ENCODE assay signal across 15 cellular contexts in the genomic region with DNA sequence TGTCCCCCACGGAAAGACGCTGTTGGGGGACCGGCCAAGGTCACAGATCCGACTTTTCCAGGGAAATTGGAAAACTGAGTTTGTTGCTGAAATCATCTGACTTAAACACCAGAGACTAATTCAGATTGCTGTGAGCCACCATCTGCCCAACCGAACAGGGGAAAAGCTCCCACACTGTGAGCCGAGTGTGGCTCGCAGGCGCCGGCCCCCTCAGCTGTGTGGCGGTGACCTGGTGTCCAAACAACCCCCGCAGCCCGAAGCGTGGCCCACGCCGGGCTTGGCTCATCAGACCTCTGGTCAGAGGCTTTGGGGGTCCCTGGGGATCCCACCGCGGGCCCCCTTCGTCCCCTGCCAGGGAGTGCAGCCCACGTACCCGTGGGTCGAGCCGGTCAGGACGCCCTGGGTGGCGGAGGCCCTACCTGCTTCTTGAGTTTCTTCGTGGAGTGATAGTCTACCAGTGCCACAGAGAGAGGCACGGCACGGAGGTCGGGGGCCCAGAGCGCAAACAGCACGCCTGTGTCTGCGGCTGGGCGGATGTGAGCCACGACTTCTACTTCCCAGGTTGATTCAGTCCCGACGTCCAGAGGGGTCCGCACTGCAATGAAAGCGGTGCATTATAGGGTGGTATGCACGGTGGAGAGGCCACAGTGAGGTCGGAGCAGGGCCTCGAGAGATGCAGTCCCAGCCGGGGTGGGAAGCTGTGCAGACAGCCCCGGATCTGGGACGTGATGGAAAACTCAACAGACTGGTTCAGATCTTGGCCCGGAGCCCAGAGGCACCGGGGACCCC.
"Had no signal": no experiment of that assay in that cellular context is flagged by ENCODE, and none has a peak within 500 bp of the region (broad histone marks: within the 10 kb centered on the region; RNA-seq: fewer than 3 reads in every experiment).

No MANE protein-coding gene starts in this region.

- H3K27me3 Mint-ChIP-seq: activated CD4-positive, alpha-beta memory T cell treated with anti-CD3 and anti-CD28 coated beads for 36 hours; activated CD4-positive, alpha-beta T cell treated with anti-CD3 and anti-CD28 coated beads for 36 hours; activated naive CD8-positive, alpha-beta T cell; naive B cell had no signal

- H3K27ac ChIP-seq: foreskin keratinocyte, left lung had no signal

- H3K9me3 ChIP-seq: heart left ventricle, left lung, mucosa of descending colon, tibial artery had no signal

- DNase-seq: activated CD4-positive, alpha-beta memory T cell treated with anti-CD3 and anti-CD28 coated beads for 36 hours; activated CD4-positive, alpha-beta T cell treated with anti-CD3 and anti-CD28 coated beads for 36 hours; dermis blood vessel endothelial cell; effector memory CD4-positive, alpha-beta T cell; foreskin keratinocyte; mucosa of descending colon; naive B cell; stimulated activated CD4-positive, alpha-beta T cell treated with anti-CD3 and anti-CD28 coated beads, Interleukin-2, amount 100 ng/mL, for 24 hours; stimulated activated naive CD8-positive, alpha-beta T cell treated with anti-CD3 and anti-CD28 coated beads, Interleukin-15, Interleukin-2, amounts not matched to agents 100 U/mL and 50 U/mL, for 24 hours; substantia nigra; tibial artery had no signal

- H3K4me1 Mint-ChIP-seq: activated CD4-positive, alpha-beta T cell treated with anti-CD3 and anti-CD28 coated beads for 36 hours had no signal

- H3K4me3 Mint-ChIP-seq: activated CD4-positive, alpha-beta memory T cell treated with anti-CD3 and anti-CD28 coated beads for 36 hours; activated CD4-positive, alpha-beta T cell treated with anti-CD3 and anti-CD28 coated beads for 36 hours; activated naive CD8-positive, alpha-beta T cell; T-helper 1 cell treated with Interleukin-12 subunit alpha and Interleukin-12 subunit beta and Interleukin-4 antibody, amounts not matched to agents 30 μg/mL and 1 μg/mL, for 36 hours had no signal

- H3K4me1 ChIP-seq: foreskin keratinocyte had no signal

- H3K27me3 ChIP-seq: foreskin keratinocyte, heart left ventricle, left lung, tibial artery had no signal

- H3K9me3 Mint-ChIP-seq: activated CD4-positive, alpha-beta memory T cell treated with anti-CD3 and anti-CD28 coated beads for 36 hours; T-helper 1 cell treated with Interleukin-12 subunit alpha and Interleukin-12 subunit beta and Interleukin-4 antibody, amounts not matched to agents 30 μg/mL and 1 μg/mL, for 36 hours had no signal

- H3K4me3 ChIP-seq: heart left ventricle, left lung, mucosa of descending colon, tibial artery had no signal

- ATAC-seq: activated CD4-positive, alpha-beta T cell treated with anti-CD3 and anti-CD28 coated beads for 36 hours; foreskin keratinocyte; heart left ventricle; left lung; mucosa of descending colon; stimulated activated naive CD8-positive, alpha-beta T cell treated with anti-CD3 and anti-CD28 coated beads, Interleukin-15, Interleukin-2, amounts not matched to agents 100 U/mL and 50 U/mL, for 24 hours had no signal

- H3K27ac Mint-ChIP-seq: activated CD4-positive, alpha-beta memory T cell treated with anti-CD3 and anti-CD28 coated beads for 36 hours; activated CD4-positive, alpha-beta T cell treated with anti-CD3 and anti-CD28 coated beads for 36 hours; activated naive CD8-positive, alpha-beta T cell; T-helper 1 cell treated with Interleukin-12 subunit alpha and Interleukin-12 subunit beta and Interleukin-4 antibody, amounts not matched to agents 30 μg/mL and 1 μg/mL, for 36 hours had no signal
